Comparison of ENCODE assay signal across 29 cellular contexts in genomic region chr3:116260491-116260890, GRCh38.
"Had no signal": no experiment of that assay in that cellular context is flagged by ENCODE, and none has a peak within 500 bp of the region (broad histone marks: within the 10 kb centered on the region; RNA-seq: fewer than 3 reads in every experiment).

No MANE protein-coding gene starts in this region.

- H3K36me3 Mint-ChIP-seq: immature natural killer cell; naive thymus-derived CD8-positive, alpha-beta T cell; stimulated activated effector memory CD8-positive, alpha-beta T cell treated with anti-CD3 and anti-CD28 coated beads, Interleukin-12 subunit alpha, Interleukin-12 subunit beta, amount 100 ng/mL, for 72 hours had no signal

- H3K27ac ChIP-seq: colonic mucosa, epithelial cell of prostate, gastroesophageal sphincter, heart left ventricle, hepatocyte, lower lobe of right lung, ovary, psoas muscle, sigmoid colon, thoracic aorta, tibial nerve, upper lobe of left lung had no signal

- H3K27ac Mint-ChIP-seq: dendritic cell treated with granulocyte-macrophage colony-stimulating factor and Interleukin-4, amounts not matched to agents 40 ng/mL and 50 ng/mL, for 4 days; endodermal cell; immature natural killer cell; naive thymus-derived CD8-positive, alpha-beta T cell; nephron progenitor cell; stimulated activated effector memory CD8-positive, alpha-beta T cell treated with anti-CD3 and anti-CD28 coated beads, Interleukin-12 subunit alpha, Interleukin-12 subunit beta, amount 100 ng/mL, for 72 hours had no signal

- H3K4me3 ChIP-seq: colonic mucosa, gastroesophageal sphincter, heart left ventricle, hepatocyte, lower lobe of right lung, ovary, psoas muscle, sigmoid colon, thoracic aorta, tibial nerve, upper lobe of left lung had no signal

- H3K36me3 ChIP-seq: colonic mucosa, gastroesophageal sphincter, heart left ventricle, lower lobe of right lung, ovary, sigmoid colon, thoracic aorta, tibial nerve, upper lobe of left lung had no signal

- H3K4me3 Mint-ChIP-seq: dendritic cell treated with granulocyte-macrophage colony-stimulating factor and Interleukin-4, amounts not matched to agents 40 ng/mL and 50 ng/mL, for 4 days; endodermal cell; immature natural killer cell; naive thymus-derived CD8-positive, alpha-beta T cell; nephron progenitor cell; stimulated activated effector memory CD8-positive, alpha-beta T cell treated with anti-CD3 and anti-CD28 coated beads, Interleukin-12 subunit alpha, Interleukin-12 subunit beta, amount 100 ng/mL, for 72 hours had no signal

- H3K4me1 Mint-ChIP-seq: immature natural killer cell; naive thymus-derived CD8-positive, alpha-beta T cell; stimulated activated effector memory CD8-positive, alpha-beta T cell treated with anti-CD3 and anti-CD28 coated beads, Interleukin-12 subunit alpha, Interleukin-12 subunit beta, amount 100 ng/mL, for 72 hours had no signal

- H3K9me3 ChIP-seq: colonic mucosa, gastroesophageal sphincter, heart left ventricle, lower lobe of right lung, ovary, psoas muscle, sigmoid colon, thoracic aorta, tibial nerve, upper lobe of left lung had no signal

- H3K27me3 Mint-ChIP-seq: dendritic cell treated with granulocyte-macrophage colony-stimulating factor and Interleukin-4, amounts not matched to agents 40 ng/mL and 50 ng/mL, for 4 days had no signal

- FAIRE-seq: urothelium cell line had no signal

- H3K4me1 ChIP-seq: colonic mucosa, gastroesophageal sphincter, lower lobe of right lung, psoas muscle, upper lobe of left lung had no signal

- H3K9me3 Mint-ChIP-seq: dendritic cell treated with granulocyte-macrophage colony-stimulating factor and Interleukin-4, amounts not matched to agents 40 ng/mL and 50 ng/mL, for 4 days; endodermal cell; nephron progenitor cell had no signal

- H3K27me3 ChIP-seq: colonic mucosa, gastroesophageal sphincter, heart left ventricle, hepatocyte, ovary, sigmoid colon, tibial nerve, upper lobe of left lung had no signal

- DNase-seq: colonic mucosa; effector CD8-positive, alpha-beta T cell; endodermal cell; foreskin fibroblast; heart left ventricle; immature natural killer cell; islet precursor cell; left ventricle myocardium superior; lower lobe of right lung; naive thymus-derived CD8-positive, alpha-beta T cell; nephron progenitor cell; occipital lobe; ovary; posterior cingulate gyrus; psoas muscle; right cardiac atrium; sigmoid colon; stimulated activated CD4-positive, alpha-beta T cell treated with anti-CD3 and anti-CD28 coated beads, Interleukin-2, amount 100 ng/mL, for 24 hours; stimulated activated CD4-positive, alpha-beta T cell treated with anti-CD3 and anti-CD28 coated beads, Interleukin-4, amount 100 ng/mL, for 24 hours; stimulated activated naive CD8-positive, alpha-beta T cell treated with anti-CD3 and anti-CD28 coated beads, Interleukin-15, Interleukin-2, amounts not matched to agents 100 U/mL and 50 U/mL, for 24 hours; upper lobe of left lung had no signal
